In the genomic region with DNA sequence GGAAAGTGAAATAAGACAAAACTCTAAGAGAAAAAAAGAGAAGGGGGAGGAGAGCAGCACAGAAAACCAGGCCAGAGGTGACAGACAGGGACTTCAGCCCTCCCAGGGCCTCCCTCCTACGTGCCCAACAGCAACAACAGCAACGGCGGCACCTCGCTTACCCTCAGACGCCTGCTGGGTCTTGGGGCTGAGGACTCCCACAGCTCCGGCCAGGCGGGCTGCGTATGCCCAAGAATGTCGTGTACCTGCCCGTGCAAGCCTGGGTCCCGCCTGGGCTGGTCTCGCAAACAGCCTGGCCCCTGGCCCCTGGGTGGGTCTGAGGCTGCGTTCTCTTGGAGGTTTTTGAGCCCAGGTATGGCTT, we compare ENCODE assay signal across 8 cellular contexts. TPM values are rescaled to one million over a fixed set of nuclear protein-coding genes. Genes with fewer than 3 reads are reported as not detected.
DNase-seq lines count a peak whose midpoint lies in the region; ATAC-seq and TF ChIP-seq lines count a peak whose summit lies in the region.

No MANE protein-coding gene starts in this region.

- no peaks in the 10 kb centered on the region for H3K27me3 ChIP-seq in aorta (ENCODE audit: control insufficient read depth in 1 of 2, insufficient read depth in 2 of 2, low read length in 1 of 2)

- H3K27ac ChIP-seq in aorta (ENCODE audit: low read depth in 1 of 2, low read length in 2 of 2) = no peak overlapping the region

- no peaks in the 10 kb centered on the region for H3K9me3 Mint-ChIP-seq in effector memory CD8-positive, alpha-beta T cell
- H3K9me3 Mint-ChIP-seq in nephron progenitor cell = no peaks in the 10 kb centered on the region

- peak overlapping the region; percentile 98 to 99 for H3K27ac Mint-ChIP-seq in effector memory CD8-positive, alpha-beta T cell
- peak overlapping the region; percentile 92 for H3K27ac Mint-ChIP-seq in nephron progenitor cell

- WGBS in aorta, 2 donors = 1% methylated on average over 13 of the region's 13 CpGs

- H3K9me3 ChIP-seq in aorta (ENCODE audit: control insufficient read depth, low read length) = no peaks in the 10 kb centered on the region

- no peaks in the 10 kb centered on the region for H3K36me3 ChIP-seq in aorta (ENCODE audit: control insufficient read depth in 1 of 2, insufficient read depth in 2 of 2, low read length in 1 of 2)

- H3K4me1 ChIP-seq in aorta (ENCODE audit: control insufficient read depth in 1 of 2, insufficient read depth in 2 of 2, low read length in 2 of 2) = no peaks in the 10 kb centered on the region

- no peak for TF ChIP-seq CTCF in nephron progenitor cell (IDR thresholded peaks at IDR 0.05)

- DNase-seq in NCI-H2171 treated with DMSO at 0.1 percent for 48 hours (lab: John Stamatoyannopoulos, UW) (peak; percentile 57), NCI-H2171 (lab: John Stamatoyannopoulos, UW) (no peak), nephron progenitor cell (no peak), aorta (no peak), A172 (ENCODE audit: low spot score) (no peak)
- peak; percentile 51 for DNase-seq in activated CD4-positive, alpha-beta T cell treated with anti-CD3 and anti-CD28 coated beads for 48 hours
- DNase-seq in effector memory CD8-positive, alpha-beta T cell = peak; percentile 53 to 65 (median 59)

- H3K4me3 ChIP-seq in aorta (ENCODE audit: low read length in 2 of 2) = peak overlapping the region; percentile 48 to 55

- peak; percentile 65 for ATAC-seq in effector memory CD8-positive, alpha-beta T cell (replicated peaks)
- ATAC-seq in aorta (ENCODE audit: low FRiP score) (peak; percentile 16), GM19455 (IDR thresholded peaks at IDR 0.05; ENCODE audit: unreplicated experiment) (no peak)

- peaks cover 43% of the 10 kb centered on the region for H3K36me3 Mint-ChIP-seq in effector memory CD8-positive, alpha-beta T cell (ENCODE audit: insufficient read depth)
- H3K36me3 Mint-ChIP-seq in nephron progenitor cell (ENCODE audit: low read depth) = no peaks in the 10 kb centered on the region

- H3K4me1 Mint-ChIP-seq in effector memory CD8-positive, alpha-beta T cell (ENCODE audit: low read depth in 2 of 2) = peaks cover 59 to 66% of the 10 kb centered on the region in 2 donors
- H3K4me1 Mint-ChIP-seq in nephron progenitor cell = peaks cover 44% of the 10 kb centered on the region

- H3K27me3 Mint-ChIP-seq in effector memory CD8-positive, alpha-beta T cell = no peaks in the 10 kb centered on the region
- H3K27me3 Mint-ChIP-seq in nephron progenitor cell (ENCODE audit: low read depth, poor library complexity) = no peaks in the 10 kb centered on the region

- peak overlapping the region; percentile 93 to 97 for H3K4me3 Mint-ChIP-seq in effector memory CD8-positive, alpha-beta T cell
- peak overlapping the region; percentile 66 for H3K4me3 Mint-ChIP-seq in nephron progenitor cell

- intact Hi-C loops in aorta (cut with DNase I) = loop anchor here (5.0 kb wide), 3 partner anchors 71 to 456 kb away; a partner anchor contains a TSS

RNA-seq across cellular contexts. Expression of a gene that starts 30.5 kb away (rescaled TPM):
- 100 to 1,000 TPM in 1 of 2 donors, 10 to 100 TPM in 1; 61.9 to 166 TPM for total RNA-seq in aorta
- polyA plus RNA-seq in aorta = 10 to 100 TPM; 30.8 to 70.9 TPM
- total RNA-seq in A172 (2014; rRNA removed; shearing (Covaris generic)) = 54.4 and 61.7 TPM in 2 replicates

RNA-seq across cellular contexts. Expression of a gene that starts 47.4 kb away (rescaled TPM):
- 10 to 100 TPM; 53.7 to 80.8 TPM for total RNA-seq in aorta
- polyA plus RNA-seq in aorta = under 1 TPM; 0.38 to 0.64 TPM
- total RNA-seq in A172 (2014; rRNA removed; shearing (Covaris generic)) = 6.5 and 8.8 TPM in 2 replicates

Comparison
In these comparisons a context has a peak if more than half of its experiments do, and no peak if none do; other contexts are left out.
1. DNase-seq: peak in NCI-H2171 treated with DMSO at 0.1 percent for 48 hours (single experiment), activated CD4-positive, alpha-beta T cell treated with anti-CD3 and anti-CD28 coated beads for 48 hours (single experiment) and effector memory CD8-positive, alpha-beta T cell (3 of 3); none in NCI-H2171 (single experiment), nephron progenitor cell (single experiment), aorta (0 of 2) and A172 (single experiment).